Comparison of ENCODE assay signal across 9 cellular contexts in genomic region chr6:7188492-7188891, GRCh38.
DNase-seq lines count a peak whose midpoint lies in the region; ATAC-seq and TF ChIP-seq lines count a peak whose summit lies in the region.
"Had no signal": no experiment of that assay in that cellular context is flagged by ENCODE, and none has a peak within 500 bp of the region (broad histone marks: within the 10 kb centered on the region; RNA-seq: fewer than 3 reads in every experiment).

No MANE protein-coding gene starts in this region.

- TF ChIP-seq CTCF in GM13976 (IDR thresholded peaks at IDR 0.05; ENCODE audit: borderline replicate concordance, control extremely low read depth, extremely low read depth, insufficient read depth, missing control alignments) (no peak), RWPE1 (conservative IDR thresholded peaks at IDR 0.05; ENCODE audit: low read depth) (no peak)

- CTCF ChIA-PET in RWPE1 (lab: Yijun Ruan, JAX), result no interaction called here

- POLR2A ChIA-PET in RWPE1 (lab: Yijun Ruan, JAX; ENCODE audit: low non-redundant PET), result no interaction called here

- in situ Hi-C loops in GM13976 (cut with MboI; ENCODE audit: low sequenced_read_pairs, unreplicated experiment), result no loop called here

- peak; percentile 76 for DNase-seq in GM13976 (ENCODE audit: low spot score)
- peak; percentile 35 for DNase-seq in globus pallidus (ENCODE audit: low spot score)
- no peak for DNase-seq in putamen (ENCODE audit: low spot score)
- DNase-seq in NCI-H748 treated with DMSO at 0.1 percent for 48 hours (lab: John Stamatoyannopoulos, UW), result no peak
- no peak for DNase-seq in NCI-H526 (lab: John Stamatoyannopoulos, UW)
- DNase-seq in RWPE1 (ENCODE audit: low spot score), result no peak
- DNase-seq: NCI-H1436 treated with DMSO at 0.1 percent for 48 hours had no signal

- H3K27ac ChIP-seq in RWPE1, result no peak overlapping the region

- ATAC-seq in GM21367 (IDR thresholded peaks at IDR 0.05; ENCODE audit: unreplicated experiment) (peak; percentile 91), HG03342 (IDR thresholded peaks at IDR 0.05; ENCODE audit: unreplicated experiment) (peak; percentile 94)

Comparison
In these comparisons a context has a peak if more than half of its experiments do, and no peak if none do; other contexts are left out.
1. DNase-seq: peak in GM13976 (single experiment) and globus pallidus (single experiment); none in putamen (single experiment), NCI-H748 treated with DMSO at 0.1 percent for 48 hours (single experiment), NCI-H526 (0 of 2) and RWPE1 (single experiment).